12 cellular contexts compared by ENCODE assay signal in genomic region chr6:158010591-158011477, GRCh38. TPM values are rescaled to one million over a fixed set of nuclear protein-coding genes. Genes with fewer than 3 reads are reported as not detected.
DNase-seq lines count a peak whose midpoint lies in the region; ATAC-seq and TF ChIP-seq lines count a peak whose summit lies in the region.
"Had no signal": no experiment of that assay in that cellular context is flagged by ENCODE, and none has a peak within 500 bp of the region (broad histone marks: within the 10 kb centered on the region; RNA-seq: fewer than 3 reads in every experiment).

No MANE protein-coding gene starts in this region.

- peak overlapping the region; percentile 59 for H2BK20ac ChIP-seq in IMR-90 (ENCODE audit: low read depth, low read length)

- peak overlapping the region; percentile 82; the same call in 1 of the 3 replicates for H2BK15ac ChIP-seq in IMR-90 (ENCODE audit: low read depth, low read length)

- in situ Hi-C loops in IMR-90 (cut with MboI; ENCODE audit: low sequenced_read_pairs), result no loop called here

- WGBS in IMR-90 (ENCODE audit: extremely low coverage in 2 of 2, insufficient read length in 1 of 2), 2 experiments, result 96% methylated on average over 16 of the region's 19 CpGs; no CpG with 5 or more reads in 1 of the 2 experiments

- H3K4me1 ChIP-seq in CD4-positive, alpha-beta memory T cell (ENCODE audit: insufficient read depth, low read length), result peaks cover 62% of the 10 kb centered on the region
- peaks cover 44% of the 10 kb centered on the region for H3K4me1 ChIP-seq in IMR-90 (ENCODE audit: control insufficient read depth, insufficient read depth, low read length)

- peak overlapping the region; percentile 58 to 94 (median 79) for H3K27ac Mint-ChIP-seq in CD4-positive, alpha-beta memory T cell
- peak overlapping the region; percentile 95 for H3K27ac Mint-ChIP-seq in osteocyte (ENCODE audit: unreplicated experiment)

- no TSS peak for BruUV-seq in IMR-90 (replicated peaks; lab: Mats Ljungman, UMichigan)

- H3K56ac ChIP-seq in IMR-90 (ENCODE audit: extremely low read depth, insufficient read depth, low read length), result no peak overlapping the region

- POLR2A ChIA-PET in CD4-positive, alpha-beta memory T cell (lab: Charles Lee; ENCODE audit: partially characterized antibody), result interaction anchor here (1.1 to 6.4 kb wide), 2 partner anchors 10 to 15 kb away, joined by 3 to 27 read pairs; no protein-coding TSS in a partner anchor
- POLR2A ChIA-PET in IMR-90 (lab: Charles Lee; ENCODE audit: unreplicated experiment), result no interaction called here

- peaks cover 3 to 20% of the 10 kb centered on the region in 2 donors for H3K36me3 Mint-ChIP-seq in CD4-positive, alpha-beta memory T cell
- H3K36me3 Mint-ChIP-seq in osteocyte (ENCODE audit: unreplicated experiment), result peaks cover 34% of the 10 kb centered on the region

- H2AK5ac ChIP-seq in IMR-90 (ENCODE audit: low read depth, low read length), result peak overlapping the region; percentile 98

- TF ChIP-seq RAD21 in IMR-90 (IDR thresholded peaks at IDR 0.05; ENCODE audit: low read length), result no peak

- H3K27me3 Mint-ChIP-seq in CD4-positive, alpha-beta memory T cell, result no peaks in the 10 kb centered on the region
- H3K27me3 Mint-ChIP-seq in osteocyte (ENCODE audit: unreplicated experiment), result no peaks in the 10 kb centered on the region

- CTCF ChIA-PET in CD4-positive, alpha-beta memory T cell (lab: Charles Lee; ENCODE audit: partially characterized antibody), result interaction anchor here (9.8 kb wide), 1 partner anchor 16 kb away, joined by 93 read pairs; no protein-coding TSS in a partner anchor
- CTCF ChIA-PET in IMR-90 (lab: Yijun Ruan, JAX), result no interaction called here

- no peaks in the 10 kb centered on the region for H3K36me3 ChIP-seq in CD4-positive, alpha-beta memory T cell (ENCODE audit: insufficient read depth, low read length)
- peaks cover 3% of the 10 kb centered on the region for H3K36me3 ChIP-seq in IMR-90 (ENCODE audit: control insufficient read depth, insufficient read depth, low read length)
- H3K36me3 ChIP-seq: adrenal gland, suprapubic skin had no signal

- no peak overlapping the region for H2AFZ ChIP-seq in IMR-90 (replicated peaks; ENCODE audit: low read length, poor library complexity)

- H3K79me1 ChIP-seq in IMR-90 (ENCODE audit: low read depth in 1 of 2, low read length in 2 of 2), result peaks cover 58 to 98% of the 10 kb centered on the region in 2 experiments

- peak overlapping the region; percentile 77 for H4K91ac ChIP-seq in IMR-90 (ENCODE audit: insufficient read depth, low read depth, low read length)

- peak overlapping the region in 6 of 8 donors; percentile 15 to 55 (median 36) for H3K4me3 Mint-ChIP-seq in CD4-positive, alpha-beta memory T cell
- no peak overlapping the region for H3K4me3 Mint-ChIP-seq in osteocyte (ENCODE audit: unreplicated experiment)

- peaks cover 67 to 90% (median 80%) of the 10 kb centered on the region in 4 donors for H3K4me1 Mint-ChIP-seq in CD4-positive, alpha-beta memory T cell
- H3K4me1 Mint-ChIP-seq in osteocyte (ENCODE audit: unreplicated experiment), result peaks cover 79% of the 10 kb centered on the region

- TF ChIP-seq CTCF in IMR-90 (conservative IDR thresholded peaks at IDR 0.05; ENCODE audit: low read depth, low read length) (no peak), dorsolateral prefrontal cortex (IDR thresholded peaks at IDR 0.05 in 54 of 56, conservative IDR thresholded peaks at IDR 0.05 in 2 of 56; ENCODE audit: low read depth in 1 of 56, partially characterized antibody in 56 of 56) (no peak), osteocyte (IDR thresholded peaks at IDR 0.05) (no peak)

- peak overlapping the region; percentile 73; the same call in 1 of the 2 replicates for H3K23ac ChIP-seq in IMR-90 (ENCODE audit: low read depth, low read length)

- dilution Hi-C loops in IMR-90 (cut with HindIII; ENCODE audit: low sequenced_read_pairs, unreplicated experiment), result no loop called here

- no peaks in the 10 kb centered on the region for H3K27me3 ChIP-seq in CD4-positive, alpha-beta memory T cell (ENCODE audit: insufficient read depth, low read length)
- H3K27me3 ChIP-seq in IMR-90 (ENCODE audit: control insufficient read depth, insufficient read depth, low read length) (no peaks in the 10 kb centered on the region), dorsolateral prefrontal cortex (no peaks in the 10 kb centered on the region)
- H3K27me3 ChIP-seq: adrenal gland, suprapubic skin had no signal

- H2AK9ac ChIP-seq in IMR-90 (replicated peaks; ENCODE audit: low read depth, low read length, poor library complexity), result peak overlapping the region; percentile 62

- DNase-seq in CD4-positive, alpha-beta memory T cell, result no peak
- DNase-seq in IMR-90, result no peak
- DNase-seq in dorsolateral prefrontal cortex, result peak in 5 of 10 donors; percentile 29 to 53 (median 39)
- DNase-seq in osteocyte (ENCODE audit: extremely low spot score, unreplicated experiment), result no peak
- no peak for DNase-seq in NCI-H345 (lab: John Stamatoyannopoulos, UW)
- DNase-seq in DMS79 treated with DMSO at 0.1 percent for 48 hours (lab: John Stamatoyannopoulos, UW), result no peak
- DNase-seq in NCI-H2196 treated with DMSO at 0.1 percent for 48 hours (lab: John Stamatoyannopoulos, UW; ENCODE audit: unreplicated experiment), result no peak
- DNase-seq: COR-L47, NCI-H1092, NCI-H446 had no signal

- TF ChIP-seq POLR2A in IMR-90 (IDR thresholded peaks at IDR 0.05; ENCODE audit: low read depth, low read length), result no peak

- no peak overlapping the region for H3K27ac ChIP-seq in CD4-positive, alpha-beta memory T cell (ENCODE audit: low read depth, low read length)
- H3K27ac ChIP-seq in IMR-90 (ENCODE audit: insufficient read depth, low read length) (peak overlapping the region; percentile 16; the same call in 1 of the 2 replicates), dorsolateral prefrontal cortex (peak overlapping the region; percentile 80 to 100 (median 98))

- H4K20me1 ChIP-seq in IMR-90 (ENCODE audit: insufficient read depth, low read length), result peaks cover 41% of the 10 kb centered on the region

- no peak overlapping the region for H3K4me3 ChIP-seq in CD4-positive, alpha-beta memory T cell (ENCODE audit: low read length in 2 of 2)
- H3K4me3 ChIP-seq in IMR-90 (ENCODE audit: insufficient read depth, low read depth, low read length) (no peak overlapping the region), dorsolateral prefrontal cortex (no peak overlapping the region)
- H3K4me3 ChIP-seq: adrenal gland, suprapubic skin had no signal

- peak overlapping the region; percentile 83 for H3K4ac ChIP-seq in IMR-90 (ENCODE audit: low read depth, low read length)

- H3K4me2 ChIP-seq in IMR-90 (ENCODE audit: low read depth, low read length), result no peak overlapping the region

- H4K8ac ChIP-seq in IMR-90 (ENCODE audit: low read depth in 2 of 2, low read length in 2 of 2), result peak overlapping the region; percentile 14 to 37; a peak in 3 of 4 replicates

- H4K5ac ChIP-seq in IMR-90 (ENCODE audit: low read depth, low read length), result peak overlapping the region; percentile 41

- H3K18ac ChIP-seq in IMR-90 (ENCODE audit: low read depth, low read length), result peak overlapping the region; percentile 12

- ATAC-seq in IMR-90 (ENCODE audit: low read depth), result no peak

- H2BK120ac ChIP-seq in IMR-90 (ENCODE audit: low read depth, low read length), result peak overlapping the region; percentile 79

- peak overlapping the region; percentile 14 for H2BK5ac ChIP-seq in IMR-90 (ENCODE audit: low read depth, low read length, poor library complexity, severe bottlenecking)

- H3K9ac ChIP-seq in IMR-90 (ENCODE audit: low read depth, low read length), result no peak overlapping the region

- peak overlapping the region; percentile 70 for H3K14ac ChIP-seq in IMR-90 (replicated peaks; ENCODE audit: low read depth, low read length)

- H3K9me1 ChIP-seq in IMR-90 (ENCODE audit: insufficient read depth, low read length), result peaks cover 68% of the 10 kb centered on the region

- intact Hi-C loops in CD4-positive, alpha-beta memory T cell (cut with micrococcal nuclease), result no loop called here
- intact Hi-C loops in IMR-90 (cut with micrococcal nuclease) (no loop called here), dorsolateral prefrontal cortex (cut with DNase I) (no loop called here)

- H3K9me3 ChIP-seq in CD4-positive, alpha-beta memory T cell (ENCODE audit: control insufficient read depth in 1 of 2, low read length in 2 of 2), result no peaks in the 10 kb centered on the region
- H3K9me3 ChIP-seq in IMR-90 (ENCODE audit: control insufficient read depth, insufficient read depth, low read length), result no peaks in the 10 kb centered on the region
- H3K9me3 ChIP-seq: adrenal gland, suprapubic skin had no signal

- peaks cover 0 to 2% (median 0%) of the 10 kb centered on the region in 8 donors for H3K9me3 Mint-ChIP-seq in CD4-positive, alpha-beta memory T cell
- H3K9me3 Mint-ChIP-seq in osteocyte (ENCODE audit: unreplicated experiment), result no peaks in the 10 kb centered on the region

TF ChIP-seq in IMR-90, 13 proteins besides CTCF, POLR2A, EP300 and RAD21:
- TF ChIP-seq FOS (IDR thresholded peaks at IDR 0.05; ENCODE audit: low read depth, low read length) (no peak), SMC3 (IDR thresholded peaks at IDR 0.05; ENCODE audit: low read depth, low read length) (no peak), RCOR1 (IDR thresholded peaks at IDR 0.05; ENCODE audit: insufficient replicate concordance, low read length) (no peak), CEBPB (IDR thresholded peaks at IDR 0.05; ENCODE audit: low read depth, low read length) (no peak), MAFK (IDR thresholded peaks at IDR 0.05; ENCODE audit: low read depth, low read length) (no peak), MAZ (IDR thresholded peaks at IDR 0.05; ENCODE audit: borderline replicate concordance, low read depth, low read length) (no peak), CHD1 (IDR thresholded peaks at IDR 0.05; ENCODE audit: low read depth, low read length) (no peak), BHLHE40 (IDR thresholded peaks at IDR 0.05; ENCODE audit: low read depth, low read length) (no peak), RFX5 (IDR thresholded peaks at IDR 0.05; ENCODE audit: low read depth, low read length) (no peak)

RNA-seq across cellular contexts. Expression of gene SYNJ2, which starts 29.2 kb away (rescaled TPM):
- 10 to 100 TPM; 17.2 to 17.4 TPM for total RNA-seq in CD4-positive, alpha-beta memory T cell
- 10 to 100 TPM; 14.5 to 14.6 TPM for polyA plus RNA-seq in CD4-positive, alpha-beta memory T cell
- 43.3 and 45.2 TPM in 2 replicates for total RNA-seq in IMR-90 (2012; rRNA removed)
- polyA plus RNA-seq in IMR-90 (2012; rRNA removed), result 40.8 and 45.6 TPM in 2 replicates
- 21.2 and 29.0 TPM in 2 replicates for polyA plus RNA-seq in IMR-90 (2012; cell fraction: cytosol; rRNA removed)
- 45.7 and 64.6 TPM in 2 replicates for polyA plus RNA-seq in IMR-90 (2012; cell fraction: nucleus; rRNA removed; ENCODE audit: low replicate concordance)
- total RNA-seq in dorsolateral prefrontal cortex, result 100 to 1,000 TPM in 47 of 120 experiments, 10 to 100 TPM in 73; 41.0 to 257 (median 86.5) TPM
- total RNA-seq in osteocyte, result 94.5 and 95.4 TPM in 2 replicates
